ENCODE assay signal across 1 cellular context in the genomic region with DNA sequence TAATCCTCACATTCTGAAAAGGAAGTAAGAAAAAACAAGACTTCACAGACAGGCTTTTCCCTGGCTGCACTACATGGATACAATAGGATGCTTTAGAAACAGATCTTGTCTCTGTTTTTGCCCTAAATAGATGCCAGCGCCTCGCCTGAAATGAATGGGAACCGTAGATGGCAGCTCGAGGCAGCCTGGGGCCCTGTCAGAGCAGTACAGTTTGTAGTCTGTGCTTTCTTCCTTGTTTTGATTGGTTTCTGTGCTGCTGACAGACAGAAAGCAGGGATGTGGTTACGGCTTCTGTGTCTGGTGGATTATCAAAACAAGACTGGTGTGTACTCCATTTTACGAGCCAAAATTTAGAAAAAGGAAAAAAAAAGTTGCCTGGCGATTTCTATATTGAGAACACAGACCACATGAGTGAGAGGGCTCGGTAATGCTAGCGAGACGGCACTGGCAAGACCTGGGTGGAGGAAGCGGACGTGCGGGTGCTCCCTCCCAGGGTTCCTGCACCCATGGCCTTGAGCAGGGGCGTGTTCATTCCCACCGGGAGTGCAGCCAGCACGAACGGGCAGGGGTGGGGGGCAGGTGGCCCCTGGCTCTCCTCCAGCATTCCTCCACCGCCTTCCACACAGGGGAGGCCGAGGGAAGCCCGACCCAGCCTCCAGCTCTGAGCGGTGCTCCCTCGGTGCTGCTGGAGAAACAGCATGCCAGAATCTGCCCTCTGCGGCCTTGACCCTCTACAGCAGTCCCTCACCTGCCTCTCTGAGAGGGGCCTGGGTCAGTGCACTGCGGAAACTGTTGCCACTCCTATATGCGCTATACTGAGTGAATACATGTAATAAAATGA.
TF ChIP-seq lines count a peak whose summit lies in the region.

No MANE protein-coding gene starts in this region.

TF ChIP-seq in HepG2, 621 proteins besides CTCF, POLR2A, EP300 and RAD21 (continued from another document and continues in another):
- TF ChIP-seq, protein P1, sequence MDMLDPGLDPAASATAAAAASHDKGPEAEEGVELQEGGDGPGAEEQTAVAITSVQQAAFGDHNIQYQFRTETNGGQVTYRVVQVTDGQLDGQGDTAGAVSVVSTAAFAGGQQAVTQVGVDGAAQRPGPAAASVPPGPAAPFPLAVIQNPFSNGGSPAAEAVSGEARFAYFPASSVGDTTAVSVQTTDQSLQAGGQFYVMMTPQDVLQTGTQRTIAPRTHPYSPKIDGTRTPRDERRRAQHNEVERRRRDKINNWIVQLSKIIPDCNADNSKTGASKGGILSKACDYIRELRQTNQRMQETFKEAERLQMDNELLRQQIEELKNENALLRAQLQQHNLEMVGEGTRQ (IDR thresholded peaks at IDR 0.05; ENCODE audit: low read depth, low read length): no peak
- TF ChIP-seq, protein P1 (CRISPR knock-in tag; IDR thresholded peaks at IDR 0.05; ENCODE audit: borderline replicate concordance): no peak
- TF ChIP-seq NCOR1 (IDR thresholded peaks at IDR 0.05; ENCODE audit: borderline replicate concordance, low read length) (peak; percentile 24; the same call in 1 of the 2 replicates), BORCS8-MEF2B (CRISPR knock-in tag; IDR thresholded peaks at IDR 0.05) (peak; percentile 65), ZNF343 (CRISPR knock-in tag; IDR thresholded peaks at IDR 0.05) (0 out of 2 replicates have a peak, but pooled peaks have one; percentile 62), SAFB2 (CRISPR knock-in tag; IDR thresholded peaks at IDR 0.05; ENCODE audit: borderline replicate concordance, low read depth) (no peak), ZSCAN9 (CRISPR knock-in tag; IDR thresholded peaks at IDR 0.05; ENCODE audit: borderline replicate concordance) (no peak), KDM2A (CRISPR knock-in tag; IDR thresholded peaks at IDR 0.05; ENCODE audit: borderline replicate concordance, low read depth) (peak; percentile 62; the same call in 1 of the 2 replicates), ZNF777 (CRISPR knock-in tag; IDR thresholded peaks at IDR 0.05) (0 out of 2 replicates have a peak, but pooled peaks have one; percentile 44), HIVEP1 (CRISPR knock-in tag; IDR thresholded peaks at IDR 0.05) (peak; percentile 85), ZNF709 (CRISPR knock-in tag; IDR thresholded peaks at IDR 0.05) (0 out of 2 replicates have a peak, but pooled peaks have one; percentile 11), ZNF251 (CRISPR knock-in tag; IDR thresholded peaks at IDR 0.05) (no peak), ARNT2 (CRISPR knock-in tag; IDR thresholded peaks at IDR 0.05; ENCODE audit: low read depth) (no peak), NR2F2 (IDR thresholded peaks at IDR 0.05; ENCODE audit: borderline replicate concordance, low read depth) (peak; percentile 64; the same call in 1 of the 2 replicates), HNF4G (IDR thresholded peaks at IDR 0.05; ENCODE audit: borderline replicate concordance, low read depth, low read length) (no peak), HNF4G (CRISPR knock-in tag; IDR thresholded peaks at IDR 0.05; ENCODE audit: borderline replicate concordance, low read depth) (peak; percentile 24; the same call in 1 of the 2 replicates), XRCC5 (optimal IDR thresholded peaks at IDR 0.05; ENCODE audit: low read length) (no peak), KLF9 (CRISPR knock-in tag; IDR thresholded peaks at IDR 0.05; ENCODE audit: low read depth) (0 out of 2 replicates have a peak, but pooled peaks have one; percentile 34), ZNF569 (CRISPR knock-in tag; IDR thresholded peaks at IDR 0.05; ENCODE audit: borderline replicate concordance) (no peak), TMF1 (CRISPR knock-in tag; IDR thresholded peaks at IDR 0.05; ENCODE audit: low read depth) (no peak), SRF (IDR thresholded peaks at IDR 0.05; ENCODE audit: low read depth, low read length) (no peak), ZNF260 (CRISPR knock-in tag; IDR thresholded peaks at IDR 0.05; ENCODE audit: borderline replicate concordance, low read depth) (no peak), GLI4 (CRISPR knock-in tag; IDR thresholded peaks at IDR 0.05; ENCODE audit: borderline replicate concordance) (no peak)
- TF ChIP-seq, protein P2, sequence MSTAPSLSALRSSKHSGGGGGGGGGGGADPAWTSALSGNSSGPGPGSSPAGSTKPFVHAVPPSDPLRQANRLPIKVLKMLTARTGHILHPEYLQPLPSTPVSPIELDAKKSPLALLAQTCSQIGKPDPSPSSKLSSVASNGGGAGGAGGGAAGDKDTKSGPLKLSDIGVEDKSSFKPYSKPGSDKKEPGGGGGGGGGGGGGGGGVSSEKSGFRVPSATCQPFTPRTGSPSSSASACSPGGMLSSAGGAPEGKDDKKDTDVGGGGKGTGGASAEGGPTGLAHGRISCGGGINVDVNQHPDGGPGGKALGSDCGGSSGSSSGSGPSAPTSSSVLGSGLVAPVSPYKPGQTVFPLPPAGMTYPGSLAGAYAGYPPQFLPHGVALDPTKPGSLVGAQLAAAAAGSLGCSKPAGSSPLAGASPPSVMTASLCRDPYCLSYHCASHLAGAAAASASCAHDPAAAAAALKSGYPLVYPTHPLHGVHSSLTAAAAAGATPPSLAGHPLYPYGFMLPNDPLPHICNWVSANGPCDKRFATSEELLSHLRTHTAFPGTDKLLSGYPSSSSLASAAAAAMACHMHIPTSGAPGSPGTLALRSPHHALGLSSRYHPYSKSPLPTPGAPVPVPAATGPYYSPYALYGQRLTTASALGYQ (CRISPR knock-in tag; IDR thresholded peaks at IDR 0.05): no peak
- TF ChIP-seq, protein P3, sequence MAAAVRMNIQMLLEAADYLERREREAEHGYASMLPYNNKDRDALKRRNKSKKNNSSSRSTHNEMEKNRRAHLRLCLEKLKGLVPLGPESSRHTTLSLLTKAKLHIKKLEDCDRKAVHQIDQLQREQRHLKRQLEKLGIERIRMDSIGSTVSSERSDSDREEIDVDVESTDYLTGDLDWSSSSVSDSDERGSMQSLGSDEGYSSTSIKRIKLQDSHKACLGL (CRISPR knock-in tag; IDR thresholded peaks at IDR 0.05): peak; percentile 55; the same call in 1 of the 2 replicates
- TF ChIP-seq, protein P4, sequence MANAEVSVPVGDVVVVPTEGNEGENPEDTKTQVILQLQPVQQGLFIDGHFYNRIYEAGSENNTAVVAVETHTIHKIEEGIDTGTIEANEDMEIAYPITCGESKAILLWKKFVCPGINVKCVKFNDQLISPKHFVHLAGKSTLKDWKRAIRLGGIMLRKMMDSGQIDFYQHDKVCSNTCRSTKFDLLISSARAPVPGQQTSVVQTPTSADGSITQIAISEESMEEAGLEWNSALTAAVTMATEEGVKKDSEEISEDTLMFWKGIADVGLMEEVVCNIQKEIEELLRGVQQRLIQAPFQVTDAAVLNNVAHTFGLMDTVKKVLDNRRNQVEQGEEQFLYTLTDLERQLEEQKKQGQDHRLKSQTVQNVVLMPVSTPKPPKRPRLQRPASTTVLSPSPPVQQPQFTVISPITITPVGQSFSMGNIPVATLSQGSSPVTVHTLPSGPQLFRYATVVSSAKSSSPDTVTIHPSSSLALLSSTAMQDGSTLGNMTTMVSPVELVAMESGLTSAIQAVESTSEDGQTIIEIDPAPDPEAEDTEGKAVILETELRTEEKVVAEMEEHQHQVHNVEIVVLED (CRISPR knock-in tag; IDR thresholded peaks at IDR 0.05; ENCODE audit: borderline replicate concordance): no peak
- TF ChIP-seq, protein P5, sequence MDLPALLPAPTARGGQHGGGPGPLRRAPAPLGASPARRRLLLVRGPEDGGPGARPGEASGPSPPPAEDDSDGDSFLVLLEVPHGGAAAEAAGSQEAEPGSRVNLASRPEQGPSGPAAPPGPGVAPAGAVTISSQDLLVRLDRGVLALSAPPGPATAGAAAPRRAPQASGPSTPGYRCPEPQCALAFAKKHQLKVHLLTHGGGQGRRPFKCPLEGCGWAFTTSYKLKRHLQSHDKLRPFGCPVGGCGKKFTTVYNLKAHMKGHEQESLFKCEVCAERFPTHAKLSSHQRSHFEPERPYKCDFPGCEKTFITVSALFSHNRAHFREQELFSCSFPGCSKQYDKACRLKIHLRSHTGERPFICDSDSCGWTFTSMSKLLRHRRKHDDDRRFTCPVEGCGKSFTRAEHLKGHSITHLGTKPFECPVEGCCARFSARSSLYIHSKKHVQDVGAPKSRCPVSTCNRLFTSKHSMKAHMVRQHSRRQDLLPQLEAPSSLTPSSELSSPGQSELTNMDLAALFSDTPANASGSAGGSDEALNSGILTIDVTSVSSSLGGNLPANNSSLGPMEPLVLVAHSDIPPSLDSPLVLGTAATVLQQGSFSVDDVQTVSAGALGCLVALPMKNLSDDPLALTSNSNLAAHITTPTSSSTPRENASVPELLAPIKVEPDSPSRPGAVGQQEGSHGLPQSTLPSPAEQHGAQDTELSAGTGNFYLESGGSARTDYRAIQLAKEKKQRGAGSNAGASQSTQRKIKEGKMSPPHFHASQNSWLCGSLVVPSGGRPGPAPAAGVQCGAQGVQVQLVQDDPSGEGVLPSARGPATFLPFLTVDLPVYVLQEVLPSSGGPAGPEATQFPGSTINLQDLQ (CRISPR knock-in tag; IDR thresholded peaks at IDR 0.05): no peak
- TF ChIP-seq, protein P6, sequence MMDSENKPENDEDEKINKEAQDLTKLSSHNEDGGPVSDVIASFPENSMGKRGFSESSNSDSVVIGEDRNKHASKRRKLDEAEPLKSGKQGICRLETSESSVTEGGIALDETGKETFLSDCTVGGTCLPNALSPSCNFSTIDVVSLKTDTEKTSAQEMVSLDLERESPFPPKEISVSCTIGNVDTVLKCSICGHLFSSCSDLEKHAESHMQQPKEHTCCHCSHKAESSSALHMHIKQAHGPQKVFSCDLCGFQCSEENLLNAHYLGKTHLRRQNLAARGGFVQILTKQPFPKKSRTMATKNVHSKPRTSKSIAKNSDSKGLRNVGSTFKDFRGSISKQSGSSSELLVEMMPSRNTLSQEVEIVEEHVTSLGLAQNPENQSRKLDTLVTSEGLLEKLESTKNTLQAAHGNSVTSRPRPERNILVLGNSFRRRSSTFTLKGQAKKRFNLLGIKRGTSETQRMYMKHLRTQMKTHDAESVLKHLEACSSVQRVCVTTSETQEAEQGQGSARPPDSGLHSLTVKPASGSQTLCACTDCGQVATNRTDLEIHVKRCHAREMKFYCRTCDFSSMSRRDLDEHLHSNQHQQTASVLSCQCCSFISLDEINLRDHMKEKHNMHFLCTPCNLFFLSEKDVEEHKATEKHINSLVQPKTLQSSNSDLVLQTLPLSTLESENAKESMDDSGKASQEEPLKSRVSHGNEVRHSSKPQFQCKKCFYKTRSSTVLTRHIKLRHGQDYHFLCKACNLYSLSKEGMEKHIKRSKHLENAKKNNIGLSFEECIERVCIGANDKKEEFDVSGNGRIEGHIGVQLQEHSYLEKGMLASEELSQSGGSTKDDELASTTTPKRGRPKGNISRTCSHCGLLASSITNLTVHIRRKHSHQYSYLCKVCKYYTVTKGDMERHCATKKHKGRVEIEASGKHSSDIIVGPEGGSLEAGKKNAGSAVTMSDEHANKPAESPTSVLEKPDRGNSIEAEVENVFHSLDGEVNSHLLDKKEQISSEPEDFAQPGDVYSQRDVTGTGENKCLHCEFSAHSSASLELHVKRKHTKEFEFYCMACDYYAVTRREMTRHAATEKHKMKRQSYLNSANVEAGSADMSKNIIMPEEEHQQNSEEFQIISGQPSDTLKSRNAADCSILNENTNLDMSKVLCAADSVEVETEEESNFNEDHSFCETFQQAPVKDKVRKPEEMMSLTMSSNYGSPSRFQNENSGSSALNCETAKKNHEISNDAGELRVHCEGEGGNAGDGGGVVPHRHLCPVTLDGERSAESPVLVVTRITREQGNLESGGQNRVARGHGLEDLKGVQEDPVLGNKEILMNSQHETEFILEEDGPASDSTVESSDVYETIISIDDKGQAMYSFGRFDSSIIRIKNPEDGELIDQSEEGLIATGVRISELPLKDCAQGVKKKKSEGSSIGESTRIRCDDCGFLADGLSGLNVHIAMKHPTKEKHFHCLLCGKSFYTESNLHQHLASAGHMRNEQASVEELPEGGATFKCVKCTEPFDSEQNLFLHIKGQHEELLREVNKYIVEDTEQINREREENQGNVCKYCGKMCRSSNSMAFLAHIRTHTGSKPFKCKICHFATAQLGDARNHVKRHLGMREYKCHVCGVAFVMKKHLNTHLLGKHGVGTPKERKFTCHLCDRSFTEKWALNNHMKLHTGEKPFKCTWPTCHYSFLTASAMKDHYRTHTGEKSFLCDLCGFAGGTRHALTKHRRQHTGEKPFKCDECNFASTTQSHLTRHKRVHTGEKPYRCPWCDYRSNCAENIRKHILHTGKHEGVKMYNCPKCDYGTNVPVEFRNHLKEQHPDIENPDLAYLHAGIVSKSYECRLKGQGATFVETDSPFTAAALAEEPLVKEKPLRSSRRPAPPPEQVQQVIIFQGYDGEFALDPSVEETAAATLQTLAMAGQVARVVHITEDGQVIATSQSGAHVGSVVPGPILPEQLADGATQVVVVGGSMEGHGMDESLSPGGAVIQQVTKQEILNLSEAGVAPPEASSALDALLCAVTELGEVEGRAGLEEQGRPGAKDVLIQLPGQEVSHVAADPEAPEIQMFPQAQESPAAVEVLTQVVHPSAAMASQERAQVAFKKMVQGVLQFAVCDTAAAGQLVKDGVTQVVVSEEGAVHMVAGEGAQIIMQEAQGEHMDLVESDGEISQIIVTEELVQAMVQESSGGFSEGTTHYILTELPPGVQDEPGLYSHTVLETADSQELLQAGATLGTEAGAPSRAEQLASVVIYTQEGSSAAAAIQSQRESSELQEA (CRISPR knock-in tag; IDR thresholded peaks at IDR 0.05; ENCODE audit: not compliant biosample characterization): no peak
- TF ChIP-seq, protein P7, sequence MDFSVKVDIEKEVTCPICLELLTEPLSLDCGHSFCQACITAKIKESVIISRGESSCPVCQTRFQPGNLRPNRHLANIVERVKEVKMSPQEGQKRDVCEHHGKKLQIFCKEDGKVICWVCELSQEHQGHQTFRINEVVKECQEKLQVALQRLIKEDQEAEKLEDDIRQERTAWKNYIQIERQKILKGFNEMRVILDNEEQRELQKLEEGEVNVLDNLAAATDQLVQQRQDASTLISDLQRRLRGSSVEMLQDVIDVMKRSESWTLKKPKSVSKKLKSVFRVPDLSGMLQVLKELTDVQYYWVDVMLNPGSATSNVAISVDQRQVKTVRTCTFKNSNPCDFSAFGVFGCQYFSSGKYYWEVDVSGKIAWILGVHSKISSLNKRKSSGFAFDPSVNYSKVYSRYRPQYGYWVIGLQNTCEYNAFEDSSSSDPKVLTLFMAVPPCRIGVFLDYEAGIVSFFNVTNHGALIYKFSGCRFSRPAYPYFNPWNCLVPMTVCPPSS (IDR thresholded peaks at IDR 0.05): no peak
